Comparison of ENCODE assay signal across 8 cellular contexts in genomic region chr1:85047472-85048295, GRCh38. TPM values are rescaled to one million over a fixed set of nuclear protein-coding genes. Genes with fewer than 3 reads are reported as not detected.
DNase-seq lines count a peak whose midpoint lies in the region; ATAC-seq lines count a peak whose summit lies in the region.

No MANE protein-coding gene starts in this region.

- POLR2A ChIA-PET in naive thymus-derived CD8-positive, alpha-beta T cell (lab: Charles Lee) = interaction anchor here (0.8 kb wide), 1 partner anchor 147 kb away, joined by 3 read pairs; no protein-coding TSS in a partner anchor

- H3K9me3 Mint-ChIP-seq in naive thymus-derived CD8-positive, alpha-beta T cell = peaks cover 0 to 3% (median 0%) of the 10 kb centered on the region in 9 donors

- intact Hi-C loops in Right ventricle myocardium inferior (cut with DNase I) = no loop called here
- intact Hi-C loops in cardiac septum (cut with DNase I) = no loop called here

- no peaks in the 10 kb centered on the region for H3K36me3 Mint-ChIP-seq in naive thymus-derived CD8-positive, alpha-beta T cell

- H3K4me1 Mint-ChIP-seq in naive thymus-derived CD8-positive, alpha-beta T cell = peaks cover 10 to 32% (median 24%) of the 10 kb centered on the region in 4 donors

- H3K4me1 ChIP-seq in NT2/D1 (ENCODE audit: insufficient read depth, insufficient read length) (peaks cover 3% of the 10 kb centered on the region), endocrine pancreas (ENCODE audit: control insufficient read depth, insufficient read depth, low read length) (peaks cover 4% of the 10 kb centered on the region)

- peak overlapping the region; percentile 50 for H3K4me3 ChIP-seq in NT2/D1 (ENCODE audit: insufficient read length, low read depth)
- H3K4me3 ChIP-seq in endocrine pancreas (ENCODE audit: control insufficient read depth, insufficient read depth, low read length) = peak overlapping the region; percentile 51

- H3K36me3 ChIP-seq in NT2/D1 (ENCODE audit: insufficient read depth, insufficient read length, low read length) (no peaks in the 10 kb centered on the region), endocrine pancreas (ENCODE audit: control insufficient read depth, insufficient read depth, low read length) (no peaks in the 10 kb centered on the region)

- peaks cover 47% of the 10 kb centered on the region for H3K27me3 ChIP-seq in NT2/D1 (ENCODE audit: insufficient read depth, insufficient read length)
- no peaks in the 10 kb centered on the region for H3K27me3 ChIP-seq in endocrine pancreas (ENCODE audit: control insufficient read depth, insufficient read depth, low read length)

- H3K9me3 ChIP-seq in NT2/D1 (ENCODE audit: insufficient read depth, low read length) (no peaks in the 10 kb centered on the region), endocrine pancreas (ENCODE audit: control insufficient read depth, low read length) (no peaks in the 10 kb centered on the region)

- ATAC-seq in Right ventricle myocardium inferior (peak; percentile 73), HG02763 (IDR thresholded peaks at IDR 0.05; ENCODE audit: unreplicated experiment) (peak; percentile 45)
- ATAC-seq in naive thymus-derived CD8-positive, alpha-beta T cell = peak; percentile 43 to 61

- peak; percentile 68 for DNase-seq in Right ventricle myocardium inferior (ENCODE audit: missing footprints)
- no peak for DNase-seq in cardiac septum (ENCODE audit: low spot score)
- no peak for DNase-seq in NT2/D1 (ENCODE audit: low read depth, low spot score)
- DNase-seq in naive thymus-derived CD8-positive, alpha-beta T cell = peak in 2 of 10 donors; percentile 9 to 19
- DNase-seq in NCI-H446 (lab: John Stamatoyannopoulos, UW) = no peak
- DNase-seq in activated CD4-positive, CD25-positive, alpha-beta regulatory T cell treated with anti-CD3 and anti-CD28 coated beads, Interleukin-2, amount 50 U/mL, for 72 hours = no peak

- H3K9ac ChIP-seq in NT2/D1 (ENCODE audit: insufficient read length, low read depth) = peak overlapping the region; percentile 84
- peak overlapping the region; percentile 72 for H3K9ac ChIP-seq in endocrine pancreas (ENCODE audit: control insufficient read depth, insufficient read depth, low read length)

- H3K27me3 Mint-ChIP-seq in naive thymus-derived CD8-positive, alpha-beta T cell = peaks cover 18 to 68% (median 45%) of the 10 kb centered on the region in 5 donors

- H3K4me3 Mint-ChIP-seq in naive thymus-derived CD8-positive, alpha-beta T cell = peak overlapping the region; percentile 36 to 78 (median 66)

- H3K27ac Mint-ChIP-seq in naive thymus-derived CD8-positive, alpha-beta T cell = peak overlapping the region in 1 of 10 donors; percentile 9

RNA-seq across cellular contexts. Expression of gene MCOLN3, which starts 0.6 kb away (rescaled TPM):
- total RNA-seq in Right ventricle myocardium inferior = 1.2 TPM
- total RNA-seq in cardiac septum = 0.94 TPM
- not detected for total RNA-seq in naive thymus-derived CD8-positive, alpha-beta T cell
- polyA plus RNA-seq in naive thymus-derived CD8-positive, alpha-beta T cell = under 1 TPM in 2 of 3 donors, not detected in 1; 0.08 to 0.51 TPM

RNA-seq across cellular contexts. Expression of gene MCOLN2, which starts 50.8 kb away (rescaled TPM):
- 0.19 TPM for total RNA-seq in Right ventricle myocardium inferior
- 0.13 TPM for total RNA-seq in cardiac septum
- 1 to 10 TPM; 3.6 to 3.7 TPM for total RNA-seq in naive thymus-derived CD8-positive, alpha-beta T cell
- 1 to 10 TPM; 1.1 to 2.7 (median 1.5) TPM for polyA plus RNA-seq in naive thymus-derived CD8-positive, alpha-beta T cell
